Comparison of ENCODE assay signal across 8 cellular contexts in the genomic region with DNA sequence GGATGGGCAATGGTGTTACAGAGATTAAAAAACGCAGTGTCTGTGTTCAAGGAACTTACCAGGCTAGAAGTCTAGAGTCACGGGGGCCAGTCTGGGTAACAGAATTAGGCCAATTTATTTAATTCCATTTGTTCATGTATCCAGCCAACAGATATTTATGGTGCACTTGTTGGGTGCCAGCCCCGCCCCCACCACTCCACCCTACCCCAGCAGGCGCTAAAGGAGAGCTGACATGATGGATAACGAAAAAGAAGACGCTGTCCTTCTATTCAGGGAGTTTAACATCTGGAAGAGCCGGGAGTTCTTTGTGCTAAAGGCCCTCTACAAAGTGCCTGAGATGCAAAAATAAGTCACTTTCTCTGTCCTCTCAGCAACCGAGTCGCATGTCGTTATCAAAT. TPM values are rescaled to one million over a fixed set of nuclear protein-coding genes. Genes with fewer than 3 reads are reported as not detected.
DNase-seq lines count a peak whose midpoint lies in the region; ATAC-seq, FAIRE-seq and TF ChIP-seq lines count a peak whose summit lies in the region.

No MANE protein-coding gene starts in this region.

- H3K9me3 Mint-ChIP-seq in activated naive CD4-positive, alpha-beta T cell treated with anti-CD3 and anti-CD28 coated beads for 36 hours: no peaks in the 10 kb centered on the region
- H3K9me3 Mint-ChIP-seq in brain: peaks cover 0 to 3% (median 0%) of the 10 kb centered on the region in 5 experiments

- no peaks in the 10 kb centered on the region for H3K36me3 ChIP-seq in mesenchymal stem cell (ENCODE audit: control insufficient read depth in 1 of 2, insufficient read depth in 2 of 2, low read depth in 1 of 2, low read length in 2 of 2)
- H3K36me3 ChIP-seq in urinary bladder (ENCODE audit: insufficient read depth): no peaks in the 10 kb centered on the region

- no peak overlapping the region for H3K18ac ChIP-seq in mesenchymal stem cell (ENCODE audit: low read depth in 1 of 2, low read length in 2 of 2)

- no peak overlapping the region for H2AK5ac ChIP-seq in mesenchymal stem cell (ENCODE audit: low read length, severe bottlenecking)

- H2BK120ac ChIP-seq in mesenchymal stem cell (ENCODE audit: low read depth, low read length): no peak overlapping the region

- H3K9ac ChIP-seq in mesenchymal stem cell (ENCODE audit: low read length): peak overlapping the region; percentile 79

- peaks cover 35% of the 10 kb centered on the region for H3K4me1 Mint-ChIP-seq in activated naive CD4-positive, alpha-beta T cell treated with anti-CD3 and anti-CD28 coated beads for 36 hours (ENCODE audit: low read depth)
- H3K4me1 Mint-ChIP-seq in brain: peaks cover 18% of the 10 kb centered on the region

- DNase-seq in activated naive CD4-positive, alpha-beta T cell treated with anti-CD3 and anti-CD28 coated beads for 36 hours: no peak
- DNase-seq in activated naive CD4-positive, alpha-beta T cell (lab: John Stamatoyannopoulos, UW): no peak
- DNase-seq in mesenchymal stem cell: no peak
- no peak for DNase-seq in HPDE6-E6E7 (ENCODE audit: extremely low spot score)
- DNase-seq in frontal cortex (ENCODE audit: low spot score in 2 of 2): no peak

- intact Hi-C loops in activated naive CD4-positive, alpha-beta T cell treated with anti-CD3 and anti-CD28 coated beads for 36 hours (cut with micrococcal nuclease): loop anchor here (5.0 kb wide), 2 partner anchors 41 to 604 kb away; a partner anchor contains a TSS

- H3K27ac ChIP-seq in mesenchymal stem cell (ENCODE audit: low read length, poor library complexity, severe bottlenecking) (peak overlapping the region; percentile 21), urinary bladder (ENCODE audit: low read depth) (no peak overlapping the region)

- no peak for ATAC-seq in GM18907 (IDR thresholded peaks at IDR 0.05; ENCODE audit: unreplicated experiment)

- H3K4ac ChIP-seq in mesenchymal stem cell (ENCODE audit: low read depth in 1 of 2, low read length in 2 of 2): no peak overlapping the region

- H3K4me3 ChIP-seq in mesenchymal stem cell (ENCODE audit: insufficient read depth in 1 of 2, low read depth in 1 of 2, low read length in 2 of 2) (peak overlapping the region; percentile 78 to 94), urinary bladder (ENCODE audit: low read depth, low read length) (peak overlapping the region; percentile 55)

- no peaks in the 10 kb centered on the region for H3K36me3 Mint-ChIP-seq in activated naive CD4-positive, alpha-beta T cell treated with anti-CD3 and anti-CD28 coated beads for 36 hours (ENCODE audit: low read depth)
- no peaks in the 10 kb centered on the region for H3K36me3 Mint-ChIP-seq in brain

- peaks cover 0 to 44% of the 10 kb centered on the region in 2 experiments for H3K27me3 ChIP-seq in mesenchymal stem cell (ENCODE audit: control insufficient read depth in 1 of 2, insufficient read depth in 1 of 2, low read length in 2 of 2)

- H2AFZ ChIP-seq in mesenchymal stem cell (ENCODE audit: low read depth, low read length): no peak overlapping the region

- H3K23ac ChIP-seq in mesenchymal stem cell (ENCODE audit: low read length in 2 of 2): no peak overlapping the region

- H3K4me1 ChIP-seq in mesenchymal stem cell (ENCODE audit: control insufficient read depth, insufficient read depth, low read depth, low read length) (peaks cover 11% of the 10 kb centered on the region), urinary bladder (ENCODE audit: insufficient read depth) (peaks cover 1% of the 10 kb centered on the region)

- no peaks in the 10 kb centered on the region for H3K9me3 ChIP-seq in mesenchymal stem cell (ENCODE audit: control insufficient read depth, low read length)

- H3K4me2 ChIP-seq in mesenchymal stem cell (ENCODE audit: low read length, poor library complexity, severe bottlenecking): peak overlapping the region; percentile 83

- CTCF ChIA-PET in activated naive CD4-positive, alpha-beta T cell treated with anti-CD3 and anti-CD28 coated beads for 36 hours (lab: Charles Lee): interaction anchor here (0.8 to 1.6 kb wide), 5 partner anchors 10 to 68 kb away, joined by 3 to 13 read pairs (median 3); no protein-coding TSS in a partner anchor

- H2BK15ac ChIP-seq in mesenchymal stem cell (ENCODE audit: low read depth, poor library complexity, severe bottlenecking): no peak overlapping the region

- H4K8ac ChIP-seq in mesenchymal stem cell (ENCODE audit: low read length): peak overlapping the region; percentile 39

- peak overlapping the region; percentile 94 for H3K4me3 Mint-ChIP-seq in activated naive CD4-positive, alpha-beta T cell treated with anti-CD3 and anti-CD28 coated beads for 36 hours
- H3K4me3 Mint-ChIP-seq in brain: peak overlapping the region; percentile 94 to 97 (median 95)

- peaks cover 19% of the 10 kb centered on the region for H3K79me1 ChIP-seq in mesenchymal stem cell (replicated peaks; ENCODE audit: low read length, poor library complexity, severe bottlenecking)

- no peak overlapping the region for H3K14ac ChIP-seq in mesenchymal stem cell (ENCODE audit: low read length in 2 of 2)

- no peaks in the 10 kb centered on the region for H3K27me3 Mint-ChIP-seq in activated naive CD4-positive, alpha-beta T cell treated with anti-CD3 and anti-CD28 coated beads for 36 hours (ENCODE audit: low read depth)
- H3K27me3 Mint-ChIP-seq in brain: peaks cover 88% of the 10 kb centered on the region

- no peak overlapping the region for H4K91ac ChIP-seq in mesenchymal stem cell (ENCODE audit: low read length)

- no peak for FAIRE-seq in frontal cortex (lab: Jason Lieb, UNC)

- no peak overlapping the region for H3K27ac Mint-ChIP-seq in activated naive CD4-positive, alpha-beta T cell treated with anti-CD3 and anti-CD28 coated beads for 36 hours
- H3K27ac Mint-ChIP-seq in brain: peak overlapping the region; percentile 29 to 92 (median 73)

- 16% methylated on average over 9 of the region's 10 CpGs for WGBS in mesenchymal stem cell
- WGBS in urinary bladder: 10% methylated on average over 10 of the region's 10 CpGs

- TF ChIP-seq CTCF in brain (conservative IDR thresholded peaks at IDR 0.05): no peak

- H2BK5ac ChIP-seq in mesenchymal stem cell (ENCODE audit: low read depth, low read length, poor library complexity, severe bottlenecking): no peak overlapping the region

- no peak overlapping the region for H2BK12ac ChIP-seq in mesenchymal stem cell (ENCODE audit: low read length in 2 of 2)

RNA-seq across cellular contexts. Expression of a gene that starts 1.1 kb away (rescaled TPM):
- total RNA-seq in activated naive CD4-positive, alpha-beta T cell treated with anti-CD3 and anti-CD28 coated beads for 36 hours: 10 to 100 TPM; 28.2 to 29.0 TPM
- polyA plus RNA-seq in brain (ENCODE audit: insufficient read depth, low read depth, low replicate concordance) (10.8 TPM), urinary bladder (12.2 TPM)
- 9.0 TPM for polyA plus RNA-seq in mesenchymal stem cell (2013, experiment 1 of 2)
- 10.0 TPM for polyA plus RNA-seq in mesenchymal stem cell (2013, experiment 2 of 2)
- total RNA-seq in urinary bladder (16.4 TPM), frontal cortex (29.8 TPM)
